Comparison of ENCODE assay signal across 8 cellular contexts in the genomic region with DNA sequence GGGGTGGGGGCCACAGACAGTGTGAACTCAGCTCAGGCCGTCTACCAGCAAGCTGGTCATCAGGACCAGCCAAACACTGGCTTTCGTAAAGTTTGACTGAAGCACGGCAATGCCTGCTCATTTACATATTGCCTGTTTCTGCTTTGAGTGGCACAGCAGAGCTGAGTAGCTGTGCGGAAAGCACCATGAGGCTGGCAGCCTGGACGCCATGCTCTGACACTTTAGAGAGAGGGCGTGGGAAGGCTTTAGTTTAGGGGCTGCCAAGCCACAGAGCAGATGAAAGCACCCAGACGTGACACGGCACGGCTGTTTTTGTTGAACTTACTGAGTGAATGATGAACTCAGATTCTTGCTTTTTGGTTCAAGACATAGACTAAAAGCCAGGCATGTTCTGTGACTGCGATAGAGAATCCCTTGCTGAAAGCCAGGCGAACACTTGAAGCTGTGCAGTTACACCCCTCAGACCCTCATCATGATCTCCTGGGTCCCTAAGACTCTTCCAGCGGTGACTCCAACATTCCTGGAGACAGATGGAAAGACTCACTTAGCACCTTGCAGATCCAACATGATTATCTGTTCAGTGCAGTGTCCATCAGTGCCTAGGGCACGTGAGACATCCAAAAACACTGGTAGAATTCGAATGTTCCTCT.
DNase-seq lines count a peak whose midpoint lies in the region; ATAC-seq and TF ChIP-seq lines count a peak whose summit lies in the region.

No MANE protein-coding gene starts in this region.

- peak; percentile 79 for DNase-seq in AG08396 (ENCODE audit: low spot score)
- DNase-seq in chondrocyte (ENCODE audit: low spot score), result no peak
- DNase-seq in upper lobe of right lung, result peak; percentile 63
- DNase-seq in NCI-H526 treated with DMSO at 0.1 percent for 48 hours (lab: John Stamatoyannopoulos, UW), result no peak
- DNase-seq in gastrocnemius medialis, result no peak
- DNase-seq in NCI-H748 (lab: John Stamatoyannopoulos, UW; ENCODE audit: unreplicated experiment), result no peak

- no peaks in the 10 kb centered on the region for H3K36me3 ChIP-seq in upper lobe of right lung
- no peaks in the 10 kb centered on the region for H3K36me3 ChIP-seq in gastrocnemius medialis

- H3K4me1 ChIP-seq in upper lobe of right lung (no peaks in the 10 kb centered on the region), gastrocnemius medialis (no peaks in the 10 kb centered on the region)

- H3K4me3 Mint-ChIP-seq in chondrocyte (ENCODE audit: unreplicated experiment), result peak overlapping the region; percentile 24

- TF ChIP-seq CTCF in chondrocyte (IDR thresholded peaks at IDR 0.05) (no peak), upper lobe of right lung (IDR thresholded peaks at IDR 0.05) (no peak), gastrocnemius medialis (IDR thresholded peaks at IDR 0.05 in 4 of 5, conservative IDR thresholded peaks at IDR 0.05 in 1 of 5) (no peak)

- peak overlapping the region; percentile 87 for H3K27ac Mint-ChIP-seq in chondrocyte (ENCODE audit: unreplicated experiment)

- no peaks in the 10 kb centered on the region for H3K9me3 Mint-ChIP-seq in chondrocyte (ENCODE audit: low read depth)

- H3K27me3 ChIP-seq in upper lobe of right lung (no peaks in the 10 kb centered on the region), gastrocnemius medialis (no peaks in the 10 kb centered on the region)

- ATAC-seq in GM19025 (IDR thresholded peaks at IDR 0.05; ENCODE audit: low read depth, unreplicated experiment), result peak; percentile 98
- ATAC-seq in HG03097 (IDR thresholded peaks at IDR 0.05; ENCODE audit: low FRiP score, unreplicated experiment), result peak; percentile 99
- peak; percentile 70 for ATAC-seq in upper lobe of right lung
- ATAC-seq in gastrocnemius medialis, result no peak

- intact Hi-C loops in upper lobe of right lung (cut with DNase I), result no loop called here
- intact Hi-C loops in gastrocnemius medialis (cut with DNase I; ENCODE audit: low total_unique reads), result no loop called here

- peaks cover 16% of the 10 kb centered on the region for H3K36me3 Mint-ChIP-seq in chondrocyte (ENCODE audit: low read depth)

- peaks cover 42% of the 10 kb centered on the region for H3K4me1 Mint-ChIP-seq in chondrocyte (ENCODE audit: low read depth)

- H3K9me3 ChIP-seq in upper lobe of right lung, result no peaks in the 10 kb centered on the region
- no peaks in the 10 kb centered on the region for H3K9me3 ChIP-seq in gastrocnemius medialis

- H3K27me3 Mint-ChIP-seq in chondrocyte (ENCODE audit: low read depth), result no peaks in the 10 kb centered on the region

- H3K4me3 ChIP-seq in upper lobe of right lung, result no peak overlapping the region
- H3K4me3 ChIP-seq in gastrocnemius medialis, result no peak overlapping the region

- TF ChIP-seq POLR2A in gastrocnemius medialis (IDR thresholded peaks at IDR 0.05), result no peak

- in situ Hi-C loops in gastrocnemius medialis (cut with MboI; ENCODE audit: low sequenced_read_pairs in 4 of 4), result no loop called here

- H3K27ac ChIP-seq in upper lobe of right lung (peak overlapping the region; percentile 53), gastrocnemius medialis (no peak overlapping the region)

Comparison
In these comparisons a context has a peak if more than half of its experiments do, and no peak if none do; other contexts are left out.
1. DNase-seq: peak in AG08396 (single experiment) and upper lobe of right lung (single experiment); none in chondrocyte (single experiment), NCI-H526 treated with DMSO at 0.1 percent for 48 hours (single experiment), gastrocnemius medialis (0 of 2) and NCI-H748 (single experiment).
2. ATAC-seq: peak in GM19025 (single experiment), HG03097 (single experiment) and upper lobe of right lung (single experiment); none in gastrocnemius medialis (0 of 2).